ENCODE assay signal across 1 cellular context in genomic region chr3:194424953-194425352, GRCh38.
TF ChIP-seq lines count a peak whose summit lies in the region.

No MANE protein-coding gene starts in this region.

TF ChIP-seq in endothelial cell of umbilical vein, 7 proteins besides CTCF, POLR2A, EP300 and RAD21:
- no peak for TF ChIP-seq MAX (IDR thresholded peaks at IDR 0.05; ENCODE audit: insufficient read depth, insufficient read length)
